Comparison of ENCODE assay signal across 12 cellular contexts in the genomic region with DNA sequence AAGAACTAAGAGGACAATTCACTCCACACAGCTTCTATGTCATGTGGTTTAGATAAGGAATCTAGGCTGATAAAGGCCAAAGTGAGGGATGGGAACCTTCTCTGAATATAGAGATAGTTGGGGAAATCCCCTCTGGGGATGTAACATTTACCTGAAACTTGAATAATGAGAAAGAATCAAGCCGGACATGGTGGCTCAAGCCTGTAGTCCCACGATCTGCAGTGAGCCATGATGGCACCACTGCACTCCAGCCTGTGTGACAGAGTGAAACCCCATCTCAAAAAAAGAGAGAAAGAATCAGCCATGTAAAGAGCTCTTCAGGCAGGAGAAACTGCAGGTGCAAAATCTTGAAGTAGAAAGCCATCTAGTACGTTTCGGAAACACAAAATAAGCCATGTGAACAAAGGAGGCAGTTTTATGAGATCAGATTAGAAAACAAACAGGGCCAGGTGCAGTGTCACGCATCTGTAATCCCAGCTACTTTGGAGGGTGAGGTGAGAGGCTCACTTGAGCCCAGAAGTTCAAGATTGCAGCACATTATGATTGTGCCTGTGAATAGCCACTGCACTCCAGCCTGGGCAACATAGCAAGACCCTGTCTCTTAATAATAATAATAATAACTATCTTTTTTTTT. TPM values are rescaled to one million over a fixed set of nuclear protein-coding genes. Genes with fewer than 3 reads are reported as not detected.
DNase-seq lines count a peak whose midpoint lies in the region; ATAC-seq and TF ChIP-seq lines count a peak whose summit lies in the region.
"Had no signal": no experiment of that assay in that cellular context is flagged by ENCODE, and none has a peak within 500 bp of the region (broad histone marks: within the 10 kb centered on the region; RNA-seq: fewer than 3 reads in every experiment).

No MANE protein-coding gene starts in this region.

- no peaks in the 10 kb centered on the region for H3K4me1 ChIP-seq in thyroid gland

- H3K9me3 Mint-ChIP-seq in stimulated activated naive B cell treated with anti-CD40 and anti-IgM and Interleukin-4, amounts not matched to agents 10 μg/mL and 1 μg/mL and 100 μg/mL, for 72 hours = no peaks in the 10 kb centered on the region

- peak overlapping the region; percentile 69 to 76 for H3K4me3 Mint-ChIP-seq in stimulated activated naive B cell treated with anti-CD40 and anti-IgM and Interleukin-4, amounts not matched to agents 10 μg/mL and 1 μg/mL and 100 μg/mL, for 72 hours

- DNase-seq in NCI-H82 (lab: John Stamatoyannopoulos, UW) = peak; percentile 27
- DNase-seq in NCI-H82 treated with DMSO at 0.1 percent for 48 hours (lab: John Stamatoyannopoulos, UW; ENCODE audit: unreplicated experiment) = no peak
- DNase-seq in NAMALWA (ENCODE audit: low spot score) = peak; percentile 98
- peak; percentile 47 for DNase-seq in stimulated activated naive B cell treated with anti-CD40 and anti-IgM and Interleukin-4, amounts not matched to agents 10 μg/mL and 1 μg/mL and 100 μg/mL, for 72 hours
- DNase-seq in activated CD4-positive, CD25-positive, alpha-beta regulatory T cell treated with anti-CD3 and anti-CD28 coated beads, Interleukin-2, amount 50 U/mL, for 72 hours = no peak
- DNase-seq in T-helper 9 cell = no peak
- no peak for DNase-seq in thyroid gland
- DNase-seq: activated CD8-positive, alpha-beta memory T cell treated with anti-CD3 and anti-CD28 coated beads for 24 hours; dermis blood vessel endothelial cell; upper lobe of left lung had no signal

- no peak overlapping the region for H3K4me3 ChIP-seq in thyroid gland (replicated peaks in 1 of 3)
- H3K4me3 ChIP-seq: A549, upper lobe of left lung had no signal

- intact Hi-C loops in thyroid gland (cut with DNase I) = no loop called here

- no peaks in the 10 kb centered on the region for H3K36me3 Mint-ChIP-seq in stimulated activated naive B cell treated with anti-CD40 and anti-IgM and Interleukin-4, amounts not matched to agents 10 μg/mL and 1 μg/mL and 100 μg/mL, for 72 hours

- H3K27me3 ChIP-seq in thyroid gland = no peaks in the 10 kb centered on the region
- H3K27me3 ChIP-seq: upper lobe of left lung had no signal

- H3K27ac Mint-ChIP-seq in stimulated activated naive B cell treated with anti-CD40 and anti-IgM and Interleukin-4, amounts not matched to agents 10 μg/mL and 1 μg/mL and 100 μg/mL, for 72 hours = peak overlapping the region; percentile 95

- no peaks in the 10 kb centered on the region for H3K27me3 Mint-ChIP-seq in stimulated activated naive B cell treated with anti-CD40 and anti-IgM and Interleukin-4, amounts not matched to agents 10 μg/mL and 1 μg/mL and 100 μg/mL, for 72 hours

- no peaks in the 10 kb centered on the region for H3K9me3 ChIP-seq in thyroid gland
- H3K9me3 ChIP-seq: A549, upper lobe of left lung had no signal

- WGBS in thyroid gland, 2 donors = 53 to 68% methylated on average over 5 of the region's 5 CpGs

- H3K27ac ChIP-seq in thyroid gland = no peak overlapping the region
- H3K27ac ChIP-seq: A549, upper lobe of left lung had no signal

- TF ChIP-seq POLR2A in thyroid gland (IDR thresholded peaks at IDR 0.05) = no peak

- peak; percentile 71 for ATAC-seq in HG02763 (IDR thresholded peaks at IDR 0.05; ENCODE audit: unreplicated experiment)
- ATAC-seq in stimulated activated naive B cell treated with anti-CD40 and anti-IgM and Interleukin-4, amounts not matched to agents 10 μg/mL and 1 μg/mL and 100 μg/mL, for 72 hours (replicated peaks) = peak; percentile 78 to 79
- ATAC-seq: A549 had no signal

- no peaks in the 10 kb centered on the region for H3K36me3 ChIP-seq in thyroid gland
- H3K36me3 ChIP-seq: upper lobe of left lung had no signal

- no peak for TF ChIP-seq CTCF in thyroid gland (IDR thresholded peaks at IDR 0.05)

- H3K4me1 Mint-ChIP-seq in stimulated activated naive B cell treated with anti-CD40 and anti-IgM and Interleukin-4, amounts not matched to agents 10 μg/mL and 1 μg/mL and 100 μg/mL, for 72 hours = peaks cover 25 to 43% of the 10 kb centered on the region in 2 donors

RNA-seq across cellular contexts. Expression of a gene that starts 4.5 kb away (rescaled TPM):
- total RNA-seq in thyroid gland = 10 to 100 TPM; 11.7 to 17.4 (median 13.4) TPM

Comparison
In these comparisons a context has a peak if more than half of its experiments do, and no peak if none do; other contexts are left out.
1. DNase-seq: peak in NCI-H82 (single experiment), NAMALWA (single experiment) and stimulated activated naive B cell treated with anti-CD40 and anti-IgM and Interleukin-4, amounts not matched to agents 10 μg/mL and 1 μg/mL and 100 μg/mL, for 72 hours (single experiment); none in NCI-H82 treated with DMSO at 0.1 percent for 48 hours (single experiment), activated CD4-positive, CD25-positive, alpha-beta regulatory T cell treated with anti-CD3 and anti-CD28 coated beads, Interleukin-2, amount 50 U/mL, for 72 hours (single experiment), T-helper 9 cell (single experiment) and thyroid gland (0 of 2).